ENCODE assay signal across 8 cellular contexts in genomic region chr13:76980075-76980718, GRCh38. TPM values are rescaled to one million over a fixed set of nuclear protein-coding genes. Genes with fewer than 3 reads are reported as not detected.
DNase-seq lines count a peak whose midpoint lies in the region; ATAC-seq and TF ChIP-seq lines count a peak whose summit lies in the region.

No MANE protein-coding gene starts in this region.

- peaks cover 2% of the 10 kb centered on the region for H3K36me3 Mint-ChIP-seq in central memory CD8-positive, alpha-beta T cell (ENCODE audit: insufficient read depth)

- H3K27ac Mint-ChIP-seq in central memory CD8-positive, alpha-beta T cell (ENCODE audit: low read depth): no peak overlapping the region

- peak; percentile 77 for TF ChIP-seq CTCF in liver (IDR thresholded peaks at IDR 0.05; ENCODE audit: low read depth, low read length, missing input control)

- no peaks in the 10 kb centered on the region for H3K9me3 Mint-ChIP-seq in central memory CD8-positive, alpha-beta T cell

- H3K27me3 Mint-ChIP-seq in central memory CD8-positive, alpha-beta T cell: peaks cover 73% of the 10 kb centered on the region

- H3K4me3 ChIP-seq in liver (ENCODE audit: low read depth in 1 of 3, low read length in 3 of 3): peak overlapping the region in 1 of 3 donors; percentile 39

- H3K4me1 Mint-ChIP-seq in central memory CD8-positive, alpha-beta T cell: peaks cover 8% of the 10 kb centered on the region

- no peak overlapping the region for H3K27ac ChIP-seq in liver (ENCODE audit: low read depth in 1 of 2, low read length in 2 of 2)

- peak; percentile 5 for DNase-seq in NCI-H510A treated with DMSO at 0.1 percent for 48 hours (lab: John Stamatoyannopoulos, UW)
- DNase-seq in NCI-H510A (lab: John Stamatoyannopoulos, UW): no peak
- peak; percentile 48 for DNase-seq in NCI-H146 treated with DMSO at 0.1 percent for 48 hours (lab: John Stamatoyannopoulos, UW; ENCODE audit: unreplicated experiment)
- DNase-seq in activated CD4-positive, alpha-beta T cell treated with anti-CD3 and anti-CD28 coated beads for 1 hour: peak; percentile 73
- DNase-seq in central memory CD8-positive, alpha-beta T cell (ENCODE audit: low spot score in 2 of 2): peak; percentile 70 to 89
- DNase-seq in stimulated activated CD4-positive, alpha-beta T cell treated with anti-CD3 and anti-CD28 coated beads, TNF-alpha, amount 100 ng/mL, for 1 hour (ENCODE audit: low read depth in 3 of 3, low spot score in 1 of 3): peak; percentile 47 to 87 (median 69)

- peaks cover 0 to 8% (median under 1%) of the 10 kb centered on the region in 4 donors for H3K4me1 ChIP-seq in liver (ENCODE audit: control insufficient read depth in 4 of 4, insufficient read depth in 4 of 4, low read length in 3 of 4)

- 4% methylated on average over 34 of the region's 34 CpGs for WGBS in liver

- H3K9me3 ChIP-seq in liver (ENCODE audit: control insufficient read depth in 4 of 4, low read length in 3 of 4): no peaks in the 10 kb centered on the region

- TF ChIP-seq RAD21 in liver (IDR thresholded peaks at IDR 0.05): peak; percentile 66 to 76

- peaks cover 0 to 6% (median 0%) of the 10 kb centered on the region in 4 donors for H3K27me3 ChIP-seq in liver (ENCODE audit: control insufficient read depth in 4 of 4, insufficient read depth in 4 of 4, low read length in 3 of 4)

- ATAC-seq in HG02763 (IDR thresholded peaks at IDR 0.05; ENCODE audit: unreplicated experiment): peak; percentile 100
- peak; percentile 97 for ATAC-seq in central memory CD8-positive, alpha-beta T cell (replicated peaks; ENCODE audit: extremely low read depth, poor library complexity, severe bottlenecking)

- H3K36me3 ChIP-seq in liver (ENCODE audit: control insufficient read depth in 4 of 4, insufficient read depth in 3 of 4, low read depth in 1 of 4, low read length in 3 of 4): no peaks in the 10 kb centered on the region

- H3K4me3 Mint-ChIP-seq in central memory CD8-positive, alpha-beta T cell: no peak overlapping the region

- no peak overlapping the region for H3K9ac ChIP-seq in liver (ENCODE audit: low read depth in 1 of 2, low read length in 2 of 2)

TF ChIP-seq in liver, 16 proteins besides CTCF, POLR2A, EP300 and RAD21:
- TF ChIP-seq ZBTB33 (IDR thresholded peaks at IDR 0.05): no peak
- no peak for TF ChIP-seq HNF4A (conservative IDR thresholded peaks at IDR 0.05)
- no peak for TF ChIP-seq RXRA (IDR thresholded peaks at IDR 0.05)
- TF ChIP-seq FOXA1 (IDR thresholded peaks at IDR 0.05): no peak
- TF ChIP-seq FOXA2 (IDR thresholded peaks at IDR 0.05): no peak
- TF ChIP-seq REST (IDR thresholded peaks at IDR 0.05): no peak
- no peak for TF ChIP-seq EGR1 (IDR thresholded peaks at IDR 0.05; ENCODE audit: low read depth in 2 of 2)
- no peak for TF ChIP-seq ATF3 (IDR thresholded peaks at IDR 0.05)
- TF ChIP-seq YY1 (IDR thresholded peaks at IDR 0.05): no peak
- TF ChIP-seq NR2F2 (IDR thresholded peaks at IDR 0.05): no peak
- TF ChIP-seq HNF4G (IDR thresholded peaks at IDR 0.05): no peak
- TF ChIP-seq TAF1 (conservative IDR thresholded peaks at IDR 0.05): no peak
- TF ChIP-seq MAX (IDR thresholded peaks at IDR 0.05): no peak
- TF ChIP-seq JUND (IDR thresholded peaks at IDR 0.05): no peak
- no peak for TF ChIP-seq GABPA (IDR thresholded peaks at IDR 0.05 in 1 of 2, conservative IDR thresholded peaks at IDR 0.05 in 1 of 2)
- no peak for TF ChIP-seq SP1 (IDR thresholded peaks at IDR 0.05)

RNA-seq across cellular contexts. Expression of gene CLN5, which starts 11.7 kb away (rescaled TPM):
- total RNA-seq in liver: 10 to 100 TPM; 17.6 to 18.2 TPM
- 10 to 100 TPM; 11.6 to 12.0 TPM for polyA plus RNA-seq in liver

RNA-seq across cellular contexts. Expression of gene ACOD1, which starts 31.9 kb away (rescaled TPM):
- under 1 TPM in 1 of 2 donors, not detected in 1; 0.08 TPM for total RNA-seq in liver
- not detected for polyA plus RNA-seq in liver

RNA-seq across cellular contexts. Expression of gene FBXL3, which starts 46.8 kb away (rescaled TPM):
- total RNA-seq in liver: 10 to 100 TPM; 42.5 to 60.4 TPM
- 10 to 100 TPM; 10.2 to 13.6 TPM for polyA plus RNA-seq in liver
